In genomic region chr10:84820121-84820520, GRCh38 we compare ENCODE assay signal across 1 cellular context.
TF ChIP-seq lines count a peak whose summit lies in the region.

No MANE protein-coding gene starts in this region.

TF ChIP-seq in HepG2, 621 proteins besides CTCF, POLR2A, EP300 and RAD21 (continued from another document):
- TF ChIP-seq, protein P1, sequence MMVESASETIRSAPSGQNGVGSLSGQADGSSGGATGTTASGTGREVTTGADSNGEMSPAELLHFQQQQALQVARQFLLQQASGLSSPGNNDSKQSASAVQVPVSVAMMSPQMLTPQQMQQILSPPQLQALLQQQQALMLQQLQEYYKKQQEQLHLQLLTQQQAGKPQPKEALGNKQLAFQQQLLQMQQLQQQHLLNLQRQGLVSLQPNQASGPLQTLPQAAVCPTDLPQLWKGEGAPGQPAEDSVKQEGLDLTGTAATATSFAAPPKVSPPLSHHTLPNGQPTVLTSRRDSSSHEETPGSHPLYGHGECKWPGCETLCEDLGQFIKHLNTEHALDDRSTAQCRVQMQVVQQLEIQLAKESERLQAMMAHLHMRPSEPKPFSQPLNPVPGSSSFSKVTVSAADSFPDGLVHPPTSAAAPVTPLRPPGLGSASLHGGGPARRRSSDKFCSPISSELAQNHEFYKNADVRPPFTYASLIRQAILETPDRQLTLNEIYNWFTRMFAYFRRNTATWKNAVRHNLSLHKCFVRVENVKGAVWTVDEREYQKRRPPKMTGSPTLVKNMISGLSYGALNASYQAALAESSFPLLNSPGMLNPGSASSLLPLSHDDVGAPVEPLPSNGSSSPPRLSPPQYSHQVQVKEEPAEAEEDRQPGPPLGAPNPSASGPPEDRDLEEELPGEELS (CRISPR knock-in tag; IDR thresholded peaks at IDR 0.05), result no peak
- TF ChIP-seq ZNF605 (CRISPR knock-in tag; IDR thresholded peaks at IDR 0.05), result no peak
